ENCODE assay signal across 15 cellular contexts in genomic region chr1:239884776-239885175, GRCh38.
"Had no signal": no experiment of that assay in that cellular context is flagged by ENCODE, and none has a peak within 500 bp of the region (broad histone marks: within the 10 kb centered on the region; RNA-seq: fewer than 3 reads in every experiment).

No MANE protein-coding gene starts in this region.

- H3K9me3 ChIP-seq: ascending aorta, suprapubic skin had no signal

- H3K9ac ChIP-seq: neural progenitor cell, parathyroid adenoma had no signal

- H3K9me3 Mint-ChIP-seq: activated naive CD8-positive, alpha-beta T cell treated with anti-CD3 and anti-CD28 coated beads, Interleukin-2, amount 10 ng/mL, durations not matched to agents 7 days and 5 days; activated T-cell treated with anti-CD3 and anti-CD28 coated beads, Interleukin-2, amount 50 U/mL, for 72 hours had no signal

- H3K4me1 Mint-ChIP-seq: activated naive CD8-positive, alpha-beta T cell treated with anti-CD3 and anti-CD28 coated beads, Interleukin-2, amount 10 ng/mL, durations not matched to agents 7 days and 5 days; stimulated activated memory B cell treated with anti-CD40 and anti-IgM and Interleukin-4, amounts not matched to agents 10 μg/mL and 1 μg/mL and 100 μg/mL, for 72 hours had no signal

- H3K4me2 ChIP-seq: hepatocyte, neural progenitor cell had no signal

- DNase-seq: activated CD8-positive, alpha-beta memory T cell treated with anti-CD3 and anti-CD28 coated beads, Interleukin-2, amount 50 U/mL, for 4 hours; activated CD8-positive, alpha-beta T cell treated with anti-CD3 and anti-CD28 coated beads for 36 hours; activated naive CD8-positive, alpha-beta T cell treated with anti-CD3 and anti-CD28 coated beads, Interleukin-2, amount 10 ng/mL, durations not matched to agents 7 days and 5 days; activated T-cell treated with anti-CD3 and anti-CD28 coated beads, Interleukin-2, amount 50 U/mL, for 72 hours; midbrain; T-helper 9 cell had no signal

- H3K36me3 ChIP-seq: ascending aorta, cardiac muscle cell, neural progenitor cell, suprapubic skin had no signal

- H3K4me3 Mint-ChIP-seq: activated CD8-positive, alpha-beta T cell treated with anti-CD3 and anti-CD28 coated beads for 36 hours; activated naive CD8-positive, alpha-beta T cell treated with anti-CD3 and anti-CD28 coated beads, Interleukin-2, amount 10 ng/mL, durations not matched to agents 7 days and 5 days; activated T-cell treated with anti-CD3 and anti-CD28 coated beads, Interleukin-2, amount 50 U/mL, for 72 hours; neural progenitor cell; stimulated activated memory B cell treated with anti-CD40 and anti-IgM and Interleukin-4, amounts not matched to agents 10 μg/mL and 1 μg/mL and 100 μg/mL, for 72 hours had no signal

- H3K27me3 Mint-ChIP-seq: activated CD8-positive, alpha-beta T cell treated with anti-CD3 and anti-CD28 coated beads for 36 hours; activated naive CD8-positive, alpha-beta T cell treated with anti-CD3 and anti-CD28 coated beads, Interleukin-2, amount 10 ng/mL, durations not matched to agents 7 days and 5 days; stimulated activated memory B cell treated with anti-CD40 and anti-IgM and Interleukin-4, amounts not matched to agents 10 μg/mL and 1 μg/mL and 100 μg/mL, for 72 hours had no signal

- H3K36me3 Mint-ChIP-seq: activated naive CD8-positive, alpha-beta T cell treated with anti-CD3 and anti-CD28 coated beads, Interleukin-2, amount 10 ng/mL, durations not matched to agents 7 days and 5 days; neural progenitor cell; stimulated activated memory B cell treated with anti-CD40 and anti-IgM and Interleukin-4, amounts not matched to agents 10 μg/mL and 1 μg/mL and 100 μg/mL, for 72 hours had no signal

- H3K4me1 ChIP-seq: ascending aorta, neural progenitor cell, parathyroid adenoma, suprapubic skin had no signal

- H3K79me2 ChIP-seq: hepatocyte, parathyroid adenoma had no signal

- H3K27ac ChIP-seq: ascending aorta, cardiac muscle cell, hepatocyte, neural progenitor cell, parathyroid adenoma, skin epidermis, suprapubic skin had no signal

- ATAC-seq: activated CD8-positive, alpha-beta T cell treated with anti-CD3 and anti-CD28 coated beads for 36 hours; activated T-cell treated with anti-CD3 and anti-CD28 coated beads, Interleukin-2, amount 50 U/mL, for 72 hours; stimulated activated memory B cell treated with anti-CD40 and anti-IgM and Interleukin-4, amounts not matched to agents 10 μg/mL and 1 μg/mL and 100 μg/mL, for 72 hours had no signal

- H2AFZ ChIP-seq: hepatocyte, neural progenitor cell, parathyroid adenoma had no signal

- H3K27ac Mint-ChIP-seq: activated CD8-positive, alpha-beta T cell treated with anti-CD3 and anti-CD28 coated beads for 36 hours; activated naive CD8-positive, alpha-beta T cell treated with anti-CD3 and anti-CD28 coated beads, Interleukin-2, amount 10 ng/mL, durations not matched to agents 7 days and 5 days; activated T-cell treated with anti-CD3 and anti-CD28 coated beads, Interleukin-2, amount 50 U/mL, for 72 hours; neural progenitor cell; stimulated activated memory B cell treated with anti-CD40 and anti-IgM and Interleukin-4, amounts not matched to agents 10 μg/mL and 1 μg/mL and 100 μg/mL, for 72 hours had no signal

- H3K27me3 ChIP-seq: ascending aorta, cardiac muscle cell, hepatocyte, neural progenitor cell, suprapubic skin had no signal

- H3K4me3 ChIP-seq: ascending aorta, cardiac muscle cell, hepatocyte, neural progenitor cell, skin epidermis, suprapubic skin had no signal

- FAIRE-seq: colon had no signal
